1 cellular context compared by ENCODE assay signal in the genomic region with DNA sequence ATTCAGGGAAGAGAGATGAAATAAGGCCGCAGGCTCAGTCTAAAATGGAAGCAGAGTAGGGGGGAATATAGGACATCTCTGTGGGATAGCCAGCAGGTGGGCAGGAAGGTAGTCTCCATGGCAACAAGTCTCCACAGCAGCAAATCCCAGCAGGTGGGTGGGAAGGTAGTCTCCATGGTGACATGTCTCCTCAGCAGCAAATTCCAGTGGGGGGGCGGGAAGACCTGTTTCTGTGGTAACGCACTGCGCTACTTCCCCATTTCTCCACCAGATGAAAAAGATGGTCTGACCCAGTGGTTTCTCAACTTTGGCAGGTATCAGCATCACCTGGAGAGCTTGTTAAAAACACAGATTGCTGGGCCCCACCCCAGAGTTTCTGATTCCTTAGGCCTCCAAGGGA.
TF ChIP-seq lines count a peak whose summit lies in the region.

No MANE protein-coding gene starts in this region.

TF ChIP-seq in K562, 482 proteins besides CTCF, POLR2A, EP300 and RAD21:
- TF ChIP-seq RFX1 (IDR thresholded peaks at IDR 0.05) (peak; percentile 82), CTBP1 (IDR thresholded peaks at IDR 0.05; ENCODE audit: borderline replicate concordance) (peak; percentile 44; the same call in 1 of the 2 replicates), MEF2D (tag; conservative IDR thresholded peaks at IDR 0.05; ENCODE audit: low read depth) (no peak), ZNF740 (CRISPR knock-in tag; IDR thresholded peaks at IDR 0.05) (peak; percentile 60; the same call in 1 of the 2 replicates), ZNF740 (tag; IDR thresholded peaks at IDR 0.05) (no peak), SPI1 (IDR thresholded peaks at IDR 0.05; ENCODE audit: borderline replicate concordance, low read depth, low read length) (peak; percentile 55; the same call in 1 of the 2 replicates), MTA2 (IDR thresholded peaks at IDR 0.05; ENCODE audit: low read depth) (no peak), PRDM10 (IDR thresholded peaks at IDR 0.05; ENCODE audit: partially characterized antibody) (peak; percentile 66)
